In the genomic region with DNA sequence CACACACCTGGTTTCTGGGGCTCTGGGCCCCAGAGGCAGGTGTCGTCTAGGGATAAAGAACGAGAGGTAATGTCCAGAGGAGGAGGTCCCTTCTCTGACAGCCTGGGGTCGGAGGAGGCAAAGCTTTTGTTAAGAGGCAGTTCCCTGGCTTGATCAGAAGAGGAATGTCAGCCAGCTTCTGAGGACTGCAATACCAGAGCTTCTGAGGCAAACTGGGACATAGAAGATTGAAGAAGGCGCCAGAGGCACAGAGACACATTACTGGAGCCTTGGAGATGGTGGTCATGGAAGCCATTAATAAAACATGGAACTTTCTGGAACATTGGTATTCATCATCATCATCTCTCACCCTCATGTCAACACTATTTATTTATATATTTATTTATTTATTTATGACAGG, we compare ENCODE assay signal across 1 cellular context.
TF ChIP-seq lines count a peak whose summit lies in the region.

No MANE protein-coding gene starts in this region.

TF ChIP-seq in GM23338, 12 proteins besides CTCF, POLR2A, EP300 and RAD21 (continued from another document):
- TF ChIP-seq, protein P1, sequence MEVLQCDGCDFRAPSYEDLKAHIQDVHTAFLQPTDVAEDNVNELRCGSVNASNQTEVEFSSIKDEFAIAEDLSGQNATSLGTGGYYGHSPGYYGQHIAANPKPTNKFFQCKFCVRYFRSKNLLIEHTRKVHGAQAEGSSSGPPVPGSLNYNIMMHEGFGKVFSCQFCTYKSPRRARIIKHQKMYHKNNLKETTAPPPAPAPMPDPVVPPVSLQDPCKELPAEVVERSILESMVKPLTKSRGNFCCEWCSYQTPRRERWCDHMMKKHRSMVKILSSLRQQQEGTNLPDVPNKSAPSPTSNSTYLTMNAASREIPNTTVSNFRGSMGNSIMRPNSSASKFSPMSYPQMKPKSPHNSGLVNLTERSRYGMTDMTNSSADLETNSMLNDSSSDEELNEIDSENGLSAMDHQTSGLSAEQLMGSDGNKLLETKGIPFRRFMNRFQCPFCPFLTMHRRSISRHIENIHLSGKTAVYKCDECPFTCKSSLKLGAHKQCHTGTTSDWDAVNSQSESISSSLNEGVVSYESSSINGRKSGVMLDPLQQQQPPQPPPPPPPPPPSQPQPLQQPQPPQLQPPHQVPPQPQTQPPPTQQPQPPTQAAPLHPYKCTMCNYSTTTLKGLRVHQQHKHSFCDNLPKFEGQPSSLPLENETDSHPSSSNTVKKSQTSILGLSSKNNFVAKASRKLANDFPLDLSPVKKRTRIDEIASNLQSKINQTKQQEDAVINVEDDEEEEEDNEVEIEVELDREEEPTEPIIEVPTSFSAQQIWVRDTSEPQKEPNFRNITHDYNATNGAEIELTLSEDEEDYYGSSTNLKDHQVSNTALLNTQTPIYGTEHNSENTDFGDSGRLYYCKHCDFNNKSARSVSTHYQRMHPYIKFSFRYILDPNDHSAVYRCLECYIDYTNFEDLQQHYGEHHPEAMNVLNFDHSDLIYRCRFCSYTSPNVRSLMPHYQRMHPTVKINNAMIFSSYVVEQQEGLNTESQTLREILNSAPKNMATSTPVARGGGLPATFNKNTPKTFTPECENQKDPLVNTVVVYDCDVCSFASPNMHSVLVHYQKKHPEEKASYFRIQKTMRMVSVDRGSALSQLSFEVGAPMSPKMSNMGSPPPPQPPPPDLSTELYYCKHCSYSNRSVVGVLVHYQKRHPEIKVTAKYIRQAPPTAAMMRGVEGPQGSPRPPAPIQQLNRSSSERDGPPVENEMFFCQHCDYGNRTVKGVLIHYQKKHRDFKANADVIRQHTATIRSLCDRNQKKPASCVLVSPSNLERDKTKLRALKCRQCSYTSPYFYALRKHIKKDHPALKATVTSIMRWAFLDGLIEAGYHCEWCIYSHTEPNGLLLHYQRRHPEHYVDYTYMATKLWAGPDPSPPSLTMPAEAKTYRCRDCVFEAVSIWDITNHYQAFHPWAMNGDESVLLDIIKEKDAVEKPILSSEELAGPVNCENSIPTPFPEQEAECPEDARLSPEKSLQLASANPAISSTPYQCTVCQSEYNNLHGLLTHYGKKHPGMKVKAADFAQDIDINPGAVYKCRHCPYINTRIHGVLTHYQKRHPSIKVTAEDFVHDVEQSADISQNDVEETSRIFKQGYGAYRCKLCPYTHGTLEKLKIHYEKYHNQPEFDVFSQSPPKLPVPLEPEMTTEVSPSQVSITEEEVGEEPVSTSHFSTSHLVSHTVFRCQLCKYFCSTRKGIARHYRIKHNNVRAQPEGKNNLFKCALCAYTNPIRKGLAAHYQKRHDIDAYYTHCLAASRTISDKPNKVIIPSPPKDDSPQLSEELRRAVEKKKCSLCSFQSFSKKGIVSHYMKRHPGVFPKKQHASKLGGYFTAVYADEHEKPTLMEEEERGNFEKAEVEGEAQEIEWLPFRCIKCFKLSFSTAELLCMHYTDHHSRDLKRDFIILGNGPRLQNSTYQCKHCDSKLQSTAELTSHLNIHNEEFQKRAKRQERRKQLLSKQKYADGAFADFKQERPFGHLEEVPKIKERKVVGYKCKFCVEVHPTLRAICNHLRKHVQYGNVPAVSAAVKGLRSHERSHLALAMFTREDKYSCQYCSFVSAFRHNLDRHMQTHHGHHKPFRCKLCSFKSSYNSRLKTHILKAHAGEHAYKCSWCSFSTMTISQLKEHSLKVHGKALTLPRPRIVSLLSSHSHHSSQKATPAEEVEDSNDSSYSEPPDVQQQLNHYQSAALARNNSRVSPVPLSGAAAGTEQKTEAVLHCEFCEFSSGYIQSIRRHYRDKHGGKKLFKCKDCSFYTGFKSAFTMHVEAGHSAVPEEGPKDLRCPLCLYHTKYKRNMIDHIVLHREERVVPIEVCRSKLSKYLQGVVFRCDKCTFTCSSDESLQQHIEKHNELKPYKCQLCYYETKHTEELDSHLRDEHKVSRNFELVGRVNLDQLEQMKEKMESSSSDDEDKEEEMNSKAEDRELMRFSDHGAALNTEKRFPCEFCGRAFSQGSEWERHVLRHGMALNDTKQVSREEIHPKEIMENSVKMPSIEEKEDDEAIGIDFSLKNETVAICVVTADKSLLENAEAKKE (CRISPR knock-in tag; IDR thresholded peaks at IDR 0.05) = no peak
- TF ChIP-seq POLR2AphosphoS5 (IDR thresholded peaks at IDR 0.05; ENCODE audit: low read depth) (no peak), NANOG (IDR thresholded peaks at IDR 0.05; ENCODE audit: borderline replicate concordance) (no peak)
- TF ChIP-seq, protein P2, sequence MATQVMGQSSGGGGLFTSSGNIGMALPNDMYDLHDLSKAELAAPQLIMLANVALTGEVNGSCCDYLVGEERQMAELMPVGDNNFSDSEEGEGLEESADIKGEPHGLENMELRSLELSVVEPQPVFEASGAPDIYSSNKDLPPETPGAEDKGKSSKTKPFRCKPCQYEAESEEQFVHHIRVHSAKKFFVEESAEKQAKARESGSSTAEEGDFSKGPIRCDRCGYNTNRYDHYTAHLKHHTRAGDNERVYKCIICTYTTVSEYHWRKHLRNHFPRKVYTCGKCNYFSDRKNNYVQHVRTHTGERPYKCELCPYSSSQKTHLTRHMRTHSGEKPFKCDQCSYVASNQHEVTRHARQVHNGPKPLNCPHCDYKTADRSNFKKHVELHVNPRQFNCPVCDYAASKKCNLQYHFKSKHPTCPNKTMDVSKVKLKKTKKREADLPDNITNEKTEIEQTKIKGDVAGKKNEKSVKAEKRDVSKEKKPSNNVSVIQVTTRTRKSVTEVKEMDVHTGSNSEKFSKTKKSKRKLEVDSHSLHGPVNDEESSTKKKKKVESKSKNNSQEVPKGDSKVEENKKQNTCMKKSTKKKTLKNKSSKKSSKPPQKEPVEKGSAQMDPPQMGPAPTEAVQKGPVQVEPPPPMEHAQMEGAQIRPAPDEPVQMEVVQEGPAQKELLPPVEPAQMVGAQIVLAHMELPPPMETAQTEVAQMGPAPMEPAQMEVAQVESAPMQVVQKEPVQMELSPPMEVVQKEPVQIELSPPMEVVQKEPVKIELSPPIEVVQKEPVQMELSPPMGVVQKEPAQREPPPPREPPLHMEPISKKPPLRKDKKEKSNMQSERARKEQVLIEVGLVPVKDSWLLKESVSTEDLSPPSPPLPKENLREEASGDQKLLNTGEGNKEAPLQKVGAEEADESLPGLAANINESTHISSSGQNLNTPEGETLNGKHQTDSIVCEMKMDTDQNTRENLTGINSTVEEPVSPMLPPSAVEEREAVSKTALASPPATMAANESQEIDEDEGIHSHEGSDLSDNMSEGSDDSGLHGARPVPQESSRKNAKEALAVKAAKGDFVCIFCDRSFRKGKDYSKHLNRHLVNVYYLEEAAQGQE (IDR thresholded peaks at IDR 0.05; ENCODE audit: unreplicated experiment) = no peak
